In genomic region chr10:16393271-16393858, GRCh38 we compare ENCODE assay signal across 9 cellular contexts.
"Had no signal": no experiment of that assay in that cellular context is flagged by ENCODE, and none has a peak within 500 bp of the region (broad histone marks: within the 10 kb centered on the region; RNA-seq: fewer than 3 reads in every experiment).

No MANE protein-coding gene starts in this region.

- H3K4me1 ChIP-seq: HAP-1 had no signal

- H3K27ac Mint-ChIP-seq: GM23338, H9, HFFc6 had no signal

- H2AFZ ChIP-seq: GM23248, GM23338 had no signal

- H3K27ac ChIP-seq: GM23248 had no signal

- H3K9ac ChIP-seq: GM23248 had no signal

- H3K9me3 ChIP-seq: HAP-1 had no signal

- H3K4me3 Mint-ChIP-seq: GM23338, H9, HFFc6 had no signal

- H3K9me3 Mint-ChIP-seq: H9 had no signal

- DNase-seq: GM23248, GOT3, H7, H9, HCEC 1CT, HFFc6 had no signal

- H3K4me3 ChIP-seq: GM23248, GM23338, HAP-1 had no signal

- ATAC-seq: GM23338, HCT116 had no signal

- H3K36me3 ChIP-seq: HAP-1 had no signal

- H3K4me2 ChIP-seq: GM23338 had no signal
